In genomic region chr1:21162740-21163464, GRCh38 we compare ENCODE assay signal across 34 cellular contexts. TPM values are rescaled to one million over a fixed set of nuclear protein-coding genes. Genes with fewer than 3 reads are reported as not detected.
DNase-seq lines count a peak whose midpoint lies in the region; ATAC-seq and TF ChIP-seq lines count a peak whose summit lies in the region.
"Had no signal": no experiment of that assay in that cellular context is flagged by ENCODE, and none has a peak within 500 bp of the region (broad histone marks: within the 10 kb centered on the region; RNA-seq: fewer than 3 reads in every experiment).

No MANE protein-coding gene starts in this region.

- no peak overlapping the region for H3K9ac ChIP-seq in neural progenitor cell

- peaks cover 2% of the 10 kb centered on the region for H3K36me3 ChIP-seq in cardiac muscle cell
- peaks cover 39% of the 10 kb centered on the region for H3K36me3 ChIP-seq in left ventricle myocardium inferior
- H3K36me3 ChIP-seq in neural progenitor cell: no peaks in the 10 kb centered on the region
- no peaks in the 10 kb centered on the region for H3K36me3 ChIP-seq in body of pancreas (replicated peaks in 1 of 2; ENCODE audit: insufficient read depth in 1 of 2, low read depth in 2 of 2)
- no peaks in the 10 kb centered on the region for H3K36me3 ChIP-seq in prostate gland
- H3K36me3 ChIP-seq: uterus had no signal

- H3K9me3 ChIP-seq in cardiac muscle cell (ENCODE audit: low read depth): no peaks in the 10 kb centered on the region
- no peaks in the 10 kb centered on the region for H3K9me3 ChIP-seq in left ventricle myocardium inferior (replicated peaks)
- H3K9me3 ChIP-seq in neural progenitor cell (ENCODE audit: low read depth): no peaks in the 10 kb centered on the region
- no peaks in the 10 kb centered on the region for H3K9me3 ChIP-seq in body of pancreas
- no peaks in the 10 kb centered on the region for H3K9me3 ChIP-seq in prostate gland
- H3K9me3 ChIP-seq: gastroesophageal sphincter, testis, uterus had no signal

- no peak overlapping the region for H2AFZ ChIP-seq in neural progenitor cell (replicated peaks)

- H3K79me2 ChIP-seq in neural progenitor cell (ENCODE audit: low read depth): peaks cover 100% of the 10 kb centered on the region

- no peak overlapping the region for H3K4me3 Mint-ChIP-seq in dendritic cell treated with granulocyte-macrophage colony-stimulating factor and Interleukin-4, amounts not matched to agents 40 ng/mL and 50 ng/mL, for 4 days
- no peak overlapping the region for H3K4me3 Mint-ChIP-seq in neural progenitor cell
- H3K4me3 Mint-ChIP-seq: activated naive CD4-positive, alpha-beta T cell treated with anti-CD3 and anti-CD28 coated beads, Interleukin-2, amount 50 U/mL, for 24 hours; activated T-helper 17 cell treated with anti-CD3 and anti-CD28 coated beads, Interleukin-2, amount 50 U/mL, for 72 hours; B cell; IgD-negative memory B cell; natural killer cell treated with Interleukin-12 subunit alpha and Interleukin-12 subunit beta and Interleukin-15 and Interleukin-18, amount 100 ng/mL, for 72 hours; stimulated activated effector memory CD8-positive, alpha-beta T cell treated with anti-CD3 and anti-CD28 coated beads, Interleukin-12 subunit alpha, Interleukin-12 subunit beta, amount 100 ng/mL, for 72 hours had no signal

- H3K36me3 Mint-ChIP-seq in dendritic cell treated with granulocyte-macrophage colony-stimulating factor and Interleukin-4, amounts not matched to agents 40 ng/mL and 50 ng/mL, for 4 days (ENCODE audit: low read depth): peaks cover 81% of the 10 kb centered on the region
- H3K36me3 Mint-ChIP-seq in neural progenitor cell: peaks cover 46% of the 10 kb centered on the region

- TF ChIP-seq POLR2A in body of pancreas (IDR thresholded peaks at IDR 0.05): no peak
- TF ChIP-seq POLR2A in prostate gland (IDR thresholded peaks at IDR 0.05): no peak

- H3K27ac Mint-ChIP-seq in dendritic cell treated with granulocyte-macrophage colony-stimulating factor and Interleukin-4, amounts not matched to agents 40 ng/mL and 50 ng/mL, for 4 days: peak overlapping the region; percentile 37
- H3K27ac Mint-ChIP-seq in neural progenitor cell: peak overlapping the region; percentile 87
- H3K27ac Mint-ChIP-seq: activated naive CD4-positive, alpha-beta T cell treated with anti-CD3 and anti-CD28 coated beads, Interleukin-2, amount 50 U/mL, for 24 hours; activated T-helper 17 cell treated with anti-CD3 and anti-CD28 coated beads, Interleukin-2, amount 50 U/mL, for 72 hours; B cell had no signal

- H3K4me1 ChIP-seq in cardiac muscle cell (ENCODE audit: low read depth) (no peaks in the 10 kb centered on the region), left ventricle myocardium inferior (peaks cover 26% of the 10 kb centered on the region), neural progenitor cell (no peaks in the 10 kb centered on the region), body of pancreas (peaks cover 16% of the 10 kb centered on the region), prostate gland (replicated peaks) (no peaks in the 10 kb centered on the region)
- H3K4me1 ChIP-seq: uterus had no signal

- intact Hi-C loops in left ventricle myocardium inferior (cut with micrococcal nuclease): no loop called here
- intact Hi-C loops in dendritic cell treated with granulocyte-macrophage colony-stimulating factor and Interleukin-4, amounts not matched to agents 40 ng/mL and 50 ng/mL, for 4 days (cut with micrococcal nuclease): no loop called here
- intact Hi-C loops in body of pancreas (cut with DNase I): no loop called here
- intact Hi-C loops in prostate gland (cut with DNase I): no loop called here

- peak overlapping the region; percentile 30 for H3K27ac ChIP-seq in cardiac muscle cell
- no peak overlapping the region for H3K27ac ChIP-seq in left ventricle myocardium inferior (replicated peaks)
- no peak overlapping the region for H3K27ac ChIP-seq in neural progenitor cell
- H3K27ac ChIP-seq in body of pancreas: peak overlapping the region in 1 of 4 donors; percentile 29
- H3K27ac ChIP-seq in prostate gland: no peak overlapping the region
- H3K27ac ChIP-seq: testis had no signal

- no peaks in the 10 kb centered on the region for H3K27me3 Mint-ChIP-seq in dendritic cell treated with granulocyte-macrophage colony-stimulating factor and Interleukin-4, amounts not matched to agents 40 ng/mL and 50 ng/mL, for 4 days
- H3K27me3 Mint-ChIP-seq in neural progenitor cell (ENCODE audit: insufficient read depth, low read depth): peaks cover 4% of the 10 kb centered on the region
- H3K27me3 Mint-ChIP-seq: activated naive CD4-positive, alpha-beta T cell treated with anti-CD3 and anti-CD28 coated beads, Interleukin-2, amount 50 U/mL, for 24 hours; activated T-helper 17 cell treated with anti-CD3 and anti-CD28 coated beads, Interleukin-2, amount 50 U/mL, for 72 hours; B cell; IgD-negative memory B cell; natural killer cell treated with Interleukin-12 subunit alpha and Interleukin-12 subunit beta and Interleukin-15 and Interleukin-18, amount 100 ng/mL, for 72 hours had no signal

- no peak for ATAC-seq in body of pancreas
- no peak for ATAC-seq in HG02623 (IDR thresholded peaks at IDR 0.05; ENCODE audit: unreplicated experiment)
- ATAC-seq: activated T-helper 17 cell treated with anti-CD3 and anti-CD28 coated beads, Interleukin-2, amount 50 U/mL, for 72 hours; gastroesophageal sphincter; left ventricle myocardium superior; natural killer cell treated with Interleukin-12 subunit alpha and Interleukin-12 subunit beta and Interleukin-15 and Interleukin-18, amount 100 ng/mL, for 72 hours; sciatic nerve; stimulated activated effector memory CD8-positive, alpha-beta T cell treated with anti-CD3 and anti-CD28 coated beads, Interleukin-12 subunit alpha, Interleukin-12 subunit beta, amount 100 ng/mL, for 72 hours had no signal

- no peak overlapping the region for H3K4me2 ChIP-seq in neural progenitor cell

- H3K27me3 ChIP-seq in cardiac muscle cell (no peaks in the 10 kb centered on the region), left ventricle myocardium inferior (ENCODE audit: low read depth) (no peaks in the 10 kb centered on the region), neural progenitor cell (no peaks in the 10 kb centered on the region), body of pancreas (no peaks in the 10 kb centered on the region), prostate gland (replicated peaks; ENCODE audit: insufficient read depth) (no peaks in the 10 kb centered on the region)
- H3K27me3 ChIP-seq: gastroesophageal sphincter, testis, uterus had no signal

- DNase-seq in cardiac muscle cell (ENCODE audit: low read depth in 1 of 2, low spot score in 1 of 2) (no peak), left ventricle myocardium inferior (no peak), neural progenitor cell (ENCODE audit: low spot score) (no peak), body of pancreas (no peak), prostate gland (ENCODE audit: low spot score) (no peak), DMS153 treated with DMSO at 0.1 percent for 48 hours (lab: John Stamatoyannopoulos, UW; ENCODE audit: unreplicated experiment) (no peak)
- DNase-seq: activated CD4-positive, alpha-beta T cell treated with anti-CD3 and anti-CD28 coated beads, Interleukin-2, amount 50 U/mL, for 48 hours; activated CD4-positive, CD25-positive, alpha-beta regulatory T cell; activated CD8-positive, alpha-beta memory T cell treated with anti-CD3 and anti-CD28 coated beads, Interleukin-2, amount 50 U/mL, for 48 hours; anterior cingulate cortex; caudate nucleus; dermis blood vessel endothelial cell; DMS53; GF-D8; hypothalamus; left ventricle myocardium superior; NCI-H1092 treated with DMSO at 0.1 percent for 48 hours; NCI-H1930; NCI-H226; NCI-H774; stimulated activated CD4-positive, alpha-beta T cell treated with anti-CD3 and anti-CD28 coated beads, Interleukin-4, amount 100 ng/mL, for 24 hours; T-helper 1 cell; testis; uterus had no signal

- no peaks in the 10 kb centered on the region for H3F3A ChIP-seq in neural progenitor cell (ENCODE audit: low read depth)

- peaks cover 32% of the 10 kb centered on the region for H3K4me1 Mint-ChIP-seq in dendritic cell treated with granulocyte-macrophage colony-stimulating factor and Interleukin-4, amounts not matched to agents 40 ng/mL and 50 ng/mL, for 4 days (ENCODE audit: low read depth)
- peaks cover 2% of the 10 kb centered on the region for H3K4me1 Mint-ChIP-seq in neural progenitor cell

- H3K9me3 Mint-ChIP-seq in dendritic cell treated with granulocyte-macrophage colony-stimulating factor and Interleukin-4, amounts not matched to agents 40 ng/mL and 50 ng/mL, for 4 days: no peaks in the 10 kb centered on the region
- H3K9me3 Mint-ChIP-seq in neural progenitor cell: peaks cover 2% of the 10 kb centered on the region
- H3K9me3 Mint-ChIP-seq: activated naive CD4-positive, alpha-beta T cell treated with anti-CD3 and anti-CD28 coated beads, Interleukin-2, amount 50 U/mL, for 24 hours; activated T-helper 17 cell treated with anti-CD3 and anti-CD28 coated beads, Interleukin-2, amount 50 U/mL, for 72 hours; IgD-negative memory B cell; natural killer cell treated with Interleukin-12 subunit alpha and Interleukin-12 subunit beta and Interleukin-15 and Interleukin-18, amount 100 ng/mL, for 72 hours; stimulated activated effector memory CD8-positive, alpha-beta T cell treated with anti-CD3 and anti-CD28 coated beads, Interleukin-12 subunit alpha, Interleukin-12 subunit beta, amount 100 ng/mL, for 72 hours had no signal

- peaks cover 58% of the 10 kb centered on the region for H4K20me1 ChIP-seq in neural progenitor cell (ENCODE audit: low read depth)

- TF ChIP-seq CTCF in cardiac muscle cell (IDR thresholded peaks at IDR 0.05; ENCODE audit: low read depth, low read length): no peak
- TF ChIP-seq CTCF in left ventricle myocardium inferior (IDR thresholded peaks at IDR 0.05; ENCODE audit: borderline replicate concordance): no peak
- no peak for TF ChIP-seq CTCF in neural progenitor cell (IDR thresholded peaks at IDR 0.05)
- no peak for TF ChIP-seq CTCF in body of pancreas (IDR thresholded peaks at IDR 0.05)
- no peak for TF ChIP-seq CTCF in prostate gland (IDR thresholded peaks at IDR 0.05)

- H3K4me3 ChIP-seq in cardiac muscle cell (no peak overlapping the region), left ventricle myocardium inferior (no peak overlapping the region), neural progenitor cell (no peak overlapping the region), body of pancreas (no peak overlapping the region), prostate gland (no peak overlapping the region)
- H3K4me3 ChIP-seq: gastroesophageal sphincter, testis, uterus had no signal

RNA-seq across cellular contexts. Expression of gene EIF4G3, which starts 13.8 kb away (rescaled TPM):
- total RNA-seq in cardiac muscle cell (36.0 and 55.3 TPM in 2 replicates), left ventricle myocardium inferior (33.9 TPM), neural progenitor cell (ENCODE audit: low replicate concordance) (67.0 and 73.4 TPM in 2 replicates), body of pancreas (10 to 100 TPM; 20.8 to 48.8 TPM), prostate gland (10 to 100 TPM; 28.3 to 81.1 TPM)
- 37.8 and 39.2 TPM in 2 replicates for polyA plus RNA-seq in cardiac muscle cell
